ENCODE assay signal across 8 cellular contexts in the genomic region with DNA sequence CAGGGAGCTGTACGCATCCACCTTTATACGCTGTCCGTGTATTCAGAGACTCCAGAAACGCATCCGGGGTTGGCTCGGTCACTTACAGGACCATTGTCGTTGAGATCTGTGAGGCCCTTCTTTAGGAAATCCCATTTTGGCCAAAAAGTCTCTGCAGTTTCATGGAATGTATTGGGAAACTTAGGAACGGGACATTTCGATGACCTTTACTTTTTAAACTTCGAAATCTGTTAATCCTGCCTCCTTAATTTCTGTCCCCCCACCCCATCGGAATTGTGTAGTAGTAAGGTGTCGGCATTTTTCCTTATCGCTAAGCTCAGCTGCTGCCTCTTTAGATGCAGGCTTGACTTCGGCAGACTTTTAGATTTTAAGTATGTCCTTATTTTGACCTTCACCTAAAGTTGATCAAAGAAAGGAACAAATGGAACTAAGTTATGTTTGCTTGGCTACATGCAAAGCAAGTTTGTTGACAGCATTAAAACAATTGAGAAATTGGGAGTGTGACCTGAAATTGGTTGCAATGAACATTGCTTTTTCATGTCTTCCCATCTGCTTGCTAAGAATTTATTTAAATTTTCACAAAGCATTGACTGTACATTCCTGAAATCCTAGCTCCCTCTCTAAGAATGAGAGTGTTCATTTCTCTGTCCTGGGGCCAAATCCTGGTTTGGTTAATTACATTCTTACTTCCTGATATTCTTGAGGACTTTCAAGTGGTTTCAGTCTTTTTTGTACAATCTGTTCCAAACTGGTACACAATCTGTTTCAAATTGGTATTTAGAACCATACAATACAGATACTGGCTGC. TPM values are rescaled to one million over a fixed set of nuclear protein-coding genes. Genes with fewer than 3 reads are reported as not detected.
DNase-seq lines count a peak whose midpoint lies in the region; ATAC-seq, FAIRE-seq and TF ChIP-seq lines count a peak whose summit lies in the region.

No MANE protein-coding gene starts in this region.

- ATAC-seq in pancreas (no peak), HG03378 (IDR thresholded peaks at IDR 0.05; ENCODE audit: unreplicated experiment) (no peak), GM21717 (IDR thresholded peaks at IDR 0.05; ENCODE audit: unreplicated experiment) (no peak)

- DNase-seq in RWPE1 (ENCODE audit: low spot score) (no peak), erythroblast (lab: John Stamatoyannopoulos, UW) (peak; percentile 45 to 54), pancreas (no peak), MV-4-11 (lab: John Stamatoyannopoulos, UW) (no peak), OCI-M2 (lab: John Stamatoyannopoulos, UW; ENCODE audit: unreplicated experiment) (no peak)

- H3K4me3 ChIP-seq in GM08714 (ENCODE audit: low read length) (peak overlapping the region; percentile 61; the same call in 1 of the 2 replicates), pancreas (peak overlapping the region; percentile 12 to 97 (median 96))

- H3K27ac ChIP-seq in RWPE1 = peak overlapping the region; percentile 96
- H3K27ac ChIP-seq in pancreas = peak overlapping the region; percentile 61 to 92 (median 82)

- TF ChIP-seq CTCF in RWPE1 (conservative IDR thresholded peaks at IDR 0.05; ENCODE audit: low read depth) (no peak), pancreas (IDR thresholded peaks at IDR 0.05) (no peak)

- FAIRE-seq in pancreas (lab: Jason Lieb, UNC) = no peak

- intact Hi-C loops in pancreas (cut with DNase I) = no loop called here

- H3K4me1 ChIP-seq in pancreas = peaks cover 0 to 17% (median 5%) of the 10 kb centered on the region in 3 donors

- no peaks in the 10 kb centered on the region for H3K27me3 ChIP-seq in pancreas

- POLR2A ChIA-PET in RWPE1 (lab: Yijun Ruan, JAX; ENCODE audit: low non-redundant PET) = no interaction called here

- H3K36me3 ChIP-seq in pancreas = no peaks in the 10 kb centered on the region

- TF ChIP-seq POLR2A in erythroblast (IDR thresholded peaks at IDR 0.05; ENCODE audit: low read length) = no peak

- CTCF ChIA-PET in RWPE1 (lab: Yijun Ruan, JAX) = interaction anchor here (0.6 kb wide), 1 partner anchor 200 kb away, joined by 3 read pairs; no protein-coding TSS in a partner anchor

- no peaks in the 10 kb centered on the region for H3K9me3 ChIP-seq in pancreas

- 5 to 7% methylated on average over 14 of the region's 14 CpGs for WGBS in pancreas, 2 donors

RNA-seq across cellular contexts. Expression of gene RAPH1, which starts 0.9 kb away (rescaled TPM):
- total RNA-seq in pancreas = 10 to 100 TPM in 5 of 6 donors, 1 to 10 TPM in 1; 7.6 to 19.2 (median 13.7) TPM
- 1 to 10 TPM; 2.3 to 3.7 TPM for polyA plus RNA-seq in pancreas

Comparison
In these comparisons a context has a peak if more than half of its experiments do, and no peak if none do; other contexts are left out.
1. DNase-seq: peak in erythroblast (2 of 2); none in RWPE1 (single experiment), pancreas (0 of 6), MV-4-11 (single experiment) and OCI-M2 (single experiment).